In genomic region chr18:51039138-51040112, GRCh38 we compare ENCODE assay signal across 10 cellular contexts. TPM values are rescaled to one million over a fixed set of nuclear protein-coding genes. Genes with fewer than 3 reads are reported as not detected.
A peak's percentile ranks its signal among the peaks of the same experiment; 100 is the strongest.
DNase-seq lines count a peak whose midpoint lies in the region; ATAC-seq and TF ChIP-seq lines count a peak whose summit lies in the region.
"Had no signal": no experiment of that assay in that cellular context is flagged by ENCODE, and none has a peak within 500 bp of the region (broad histone marks: within the 10 kb centered on the region; RNA-seq: fewer than 3 reads in every experiment).

No MANE protein-coding gene starts in this region.

- peak overlapping the region; percentile 5 for H3K27ac ChIP-seq in CD4-positive, alpha-beta T cell (ENCODE audit: low read depth, low read length)

- peak overlapping the region; percentile 72 for H3K27ac Mint-ChIP-seq in CD4-positive, alpha-beta T cell

- peaks cover 20% of the 10 kb centered on the region for H3K36me3 Mint-ChIP-seq in CD4-positive, alpha-beta T cell (ENCODE audit: low read depth)

- intact Hi-C loops in CD4-positive, alpha-beta T cell (cut with DNase I, micrococcal nuclease), result loop anchor here in 1 of 2 experiments (10.0 kb wide), 1 partner anchor 755 kb away; the partner anchor contains the start of genes CXXC1 and MBD1

- peak overlapping the region; percentile 64 for H3K4me3 Mint-ChIP-seq in CD4-positive, alpha-beta T cell

- no peak for DNase-seq in CD4-positive, alpha-beta T cell
- peak; percentile 9 for DNase-seq in RPMI8226
- peak; percentile 69 for DNase-seq in iris pigment epithelial cell (ENCODE audit: low read depth)
- no peak for DNase-seq in NCI-H187 (lab: John Stamatoyannopoulos, UW)
- DNase-seq in NK-92 (lab: John Stamatoyannopoulos, UW; ENCODE audit: unreplicated experiment), result no peak
- DNase-seq in EL, result no peak
- DNase-seq: cerebellar nuclear complex, NCI-H2029 had no signal

- no peaks in the 10 kb centered on the region for H3K9me3 Mint-ChIP-seq in CD4-positive, alpha-beta T cell

- H3K27me3 Mint-ChIP-seq in CD4-positive, alpha-beta T cell, result no peaks in the 10 kb centered on the region

- no peaks in the 10 kb centered on the region for H3K27me3 ChIP-seq in CD4-positive, alpha-beta T cell (ENCODE audit: control insufficient read depth, insufficient read depth, low read length)

- CTCF ChIA-PET in CD4-positive, alpha-beta T cell (lab: Charles Lee), result interaction anchor here (0.7 kb wide), 1 partner anchor 92 kb away, joined by 3 read pairs; no protein-coding TSS in a partner anchor

- POLR2A ChIA-PET in CD4-positive, alpha-beta T cell (lab: Charles Lee), result interaction anchor here (1.5 to 4.8 kb wide), 2 partner anchors 9 to 72 kb away, joined by 7 to 46 read pairs; partner anchors contain the start of genes ELAC1 and SMAD4

- no peaks in the 10 kb centered on the region for H3K9me3 ChIP-seq in CD4-positive, alpha-beta T cell (ENCODE audit: control insufficient read depth, low read length)

- H3K4me1 Mint-ChIP-seq in CD4-positive, alpha-beta T cell (ENCODE audit: low read depth), result peaks cover 98% of the 10 kb centered on the region

- ATAC-seq in CD4-positive, alpha-beta T cell (ENCODE audit: poor library complexity), result peak; percentile 69
- ATAC-seq in GM19463 (IDR thresholded peaks at IDR 0.05; ENCODE audit: unreplicated experiment) (peak; percentile 66), GM19023 (IDR thresholded peaks at IDR 0.05; ENCODE audit: unreplicated experiment) (no peak)

- no peak for TF ChIP-seq CTCF in CD4-positive, alpha-beta T cell (IDR thresholded peaks at IDR 0.05)

RNA-seq across cellular contexts. Expression of gene SMAD4, which starts 9.4 kb away (rescaled TPM):
- total RNA-seq in CD4-positive, alpha-beta T cell, result 10 to 100 TPM; 82.0 to 82.9 TPM

Comparison
In these comparisons a context has a peak if more than half of its experiments do, and no peak if none do; other contexts are left out.
1. DNase-seq: peak in RPMI8226 (single experiment) and iris pigment epithelial cell (single experiment); none in CD4-positive, alpha-beta T cell (0 of 10), NCI-H187 (0 of 2), NK-92 (single experiment) and EL (single experiment).